6 cellular contexts compared by ENCODE assay signal in genomic region chr4:932713-933070, GRCh38. TPM values are rescaled to one million over a fixed set of nuclear protein-coding genes. Genes with fewer than 3 reads are reported as not detected.
DNase-seq lines count a peak whose midpoint lies in the region; ATAC-seq and TF ChIP-seq lines count a peak whose summit lies in the region.

No MANE protein-coding gene starts in this region.

- no peaks in the 10 kb centered on the region for H3K9me3 ChIP-seq in GM23248 (ENCODE audit: low read depth)

- peaks cover 20% of the 10 kb centered on the region for H3F3A ChIP-seq in GM23248 (ENCODE audit: insufficient read depth)

- H3K4me2 ChIP-seq in GM23248 (ENCODE audit: unreplicated experiment), result peak overlapping the region; percentile 88

- H3K9me2 ChIP-seq in GM23248 (ENCODE audit: insufficient read depth), result no peaks in the 10 kb centered on the region

- peak overlapping the region; percentile 97 for H2AFZ ChIP-seq in GM23248

- no peaks in the 10 kb centered on the region for H3K36me3 ChIP-seq in GM23248 (ENCODE audit: low read depth)

- H3K79me2 ChIP-seq in GM23248 (ENCODE audit: insufficient read depth), result peaks cover 74% of the 10 kb centered on the region

- H3K9ac ChIP-seq in GM23248, result peak overlapping the region; percentile 97

- peak overlapping the region; percentile 84 for H3K27ac ChIP-seq in GM23248

- no peak for TF ChIP-seq CTCF in WI38 (IDR thresholded peaks at IDR 0.05; ENCODE audit: low read depth, low read length)

- ATAC-seq in left lobe of liver (peak; percentile 21), GM18511 (IDR thresholded peaks at IDR 0.05; ENCODE audit: unreplicated experiment) (no peak)

- H4K20me1 ChIP-seq in GM23248 (ENCODE audit: insufficient read depth), result no peaks in the 10 kb centered on the region

- peaks cover 23% of the 10 kb centered on the region for H3K4me1 ChIP-seq in GM23248 (ENCODE audit: insufficient read depth)

- 4 to 6% methylated on average over 11 of the region's 11 CpGs for WGBS in GM23248 (ENCODE audit: low coverage in 1 of 2, low lambda C conversion rate in 2 of 2, missing lambda C conversion rate in 2 of 2), 2 experiments

- H3K4me3 ChIP-seq in GM23248 (peak overlapping the region; percentile 96), WI38 (ENCODE audit: low read depth, low read length) (peak overlapping the region; percentile 98)

- in situ Hi-C loops in GM23248 (cut with MboI), result no loop called here

- DNase-seq in GM23248 (no peak), left lobe of liver (ENCODE audit: low spot score) (no peak), MV-4-11 (lab: John Stamatoyannopoulos, UW) (no peak), NCI-H1930 (lab: John Stamatoyannopoulos, UW) (no peak)

- no peaks in the 10 kb centered on the region for H3K27me3 ChIP-seq in GM23248 (replicated peaks; ENCODE audit: insufficient read depth)

RNA-seq across cellular contexts. Expression of gene TMEM175, which starts 0.4 kb away (rescaled TPM):
- total RNA-seq in GM23248 (2014; rRNA removed; shearing (Covaris generic)), result 36.5 and 38.3 TPM in 2 replicates
- polyA plus RNA-seq in GM23248 (2016; fragmentation: Nextera tagmentation; extraction: Ambion mirVana), result 29.8 and 31.2 TPM in 2 replicates
- total RNA-seq in left lobe of liver, result 39.2 TPM

RNA-seq across cellular contexts. Expression of gene GAK, which starts 0.6 kb away (rescaled TPM):
- 86.7 and 88.8 TPM in 2 replicates for total RNA-seq in GM23248 (2014; rRNA removed; shearing (Covaris generic))
- polyA plus RNA-seq in GM23248 (2016; fragmentation: Nextera tagmentation; extraction: Ambion mirVana), result 38.0 and 41.1 TPM in 2 replicates
- total RNA-seq in left lobe of liver, result 72.1 TPM

RNA-seq across cellular contexts. Expression of gene DGKQ, which starts 40.7 kb away (rescaled TPM):
- 16.8 and 18.2 TPM in 2 replicates for total RNA-seq in GM23248 (2014; rRNA removed; shearing (Covaris generic))
- polyA plus RNA-seq in GM23248 (2016; fragmentation: Nextera tagmentation; extraction: Ambion mirVana), result 1.4 and 1.9 TPM in 2 replicates
- 7.0 TPM for total RNA-seq in left lobe of liver

RNA-seq across cellular contexts. Expression of gene IDUA, which starts 54.2 kb away (rescaled TPM):
- 26.3 and 30.7 TPM in 2 replicates for total RNA-seq in GM23248 (2014; rRNA removed; shearing (Covaris generic))
- polyA plus RNA-seq in GM23248 (2016; fragmentation: Nextera tagmentation; extraction: Ambion mirVana), result 26.4 and 28.8 TPM in 2 replicates
- total RNA-seq in left lobe of liver, result 12.9 TPM
